2 cellular contexts compared by ENCODE assay signal in genomic region chr11:2158291-2158737, GRCh38.
TF ChIP-seq lines count a peak whose summit lies in the region.

No MANE protein-coding gene starts in this region.

TF ChIP-seq in liver, 16 proteins besides CTCF, POLR2A, EP300 and RAD21:
- TF ChIP-seq RXRA (IDR thresholded peaks at IDR 0.05): peak; percentile 93 to 94
- TF ChIP-seq EGR1 (IDR thresholded peaks at IDR 0.05; ENCODE audit: low read depth in 2 of 2): no peak
- no peak for TF ChIP-seq HNF4G (IDR thresholded peaks at IDR 0.05)
- TF ChIP-seq, protein P1, sequence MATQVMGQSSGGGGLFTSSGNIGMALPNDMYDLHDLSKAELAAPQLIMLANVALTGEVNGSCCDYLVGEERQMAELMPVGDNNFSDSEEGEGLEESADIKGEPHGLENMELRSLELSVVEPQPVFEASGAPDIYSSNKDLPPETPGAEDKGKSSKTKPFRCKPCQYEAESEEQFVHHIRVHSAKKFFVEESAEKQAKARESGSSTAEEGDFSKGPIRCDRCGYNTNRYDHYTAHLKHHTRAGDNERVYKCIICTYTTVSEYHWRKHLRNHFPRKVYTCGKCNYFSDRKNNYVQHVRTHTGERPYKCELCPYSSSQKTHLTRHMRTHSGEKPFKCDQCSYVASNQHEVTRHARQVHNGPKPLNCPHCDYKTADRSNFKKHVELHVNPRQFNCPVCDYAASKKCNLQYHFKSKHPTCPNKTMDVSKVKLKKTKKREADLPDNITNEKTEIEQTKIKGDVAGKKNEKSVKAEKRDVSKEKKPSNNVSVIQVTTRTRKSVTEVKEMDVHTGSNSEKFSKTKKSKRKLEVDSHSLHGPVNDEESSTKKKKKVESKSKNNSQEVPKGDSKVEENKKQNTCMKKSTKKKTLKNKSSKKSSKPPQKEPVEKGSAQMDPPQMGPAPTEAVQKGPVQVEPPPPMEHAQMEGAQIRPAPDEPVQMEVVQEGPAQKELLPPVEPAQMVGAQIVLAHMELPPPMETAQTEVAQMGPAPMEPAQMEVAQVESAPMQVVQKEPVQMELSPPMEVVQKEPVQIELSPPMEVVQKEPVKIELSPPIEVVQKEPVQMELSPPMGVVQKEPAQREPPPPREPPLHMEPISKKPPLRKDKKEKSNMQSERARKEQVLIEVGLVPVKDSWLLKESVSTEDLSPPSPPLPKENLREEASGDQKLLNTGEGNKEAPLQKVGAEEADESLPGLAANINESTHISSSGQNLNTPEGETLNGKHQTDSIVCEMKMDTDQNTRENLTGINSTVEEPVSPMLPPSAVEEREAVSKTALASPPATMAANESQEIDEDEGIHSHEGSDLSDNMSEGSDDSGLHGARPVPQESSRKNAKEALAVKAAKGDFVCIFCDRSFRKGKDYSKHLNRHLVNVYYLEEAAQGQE (IDR thresholded peaks at IDR 0.05): peak; percentile 77
- TF ChIP-seq SP1 (IDR thresholded peaks at IDR 0.05): peak; percentile 78
- no peak for TF ChIP-seq TAF1 (conservative IDR thresholded peaks at IDR 0.05)
- TF ChIP-seq, protein P2, sequence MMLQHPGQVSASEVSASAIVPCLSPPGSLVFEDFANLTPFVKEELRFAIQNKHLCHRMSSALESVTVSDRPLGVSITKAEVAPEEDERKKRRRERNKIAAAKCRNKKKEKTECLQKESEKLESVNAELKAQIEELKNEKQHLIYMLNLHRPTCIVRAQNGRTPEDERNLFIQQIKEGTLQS (IDR thresholded peaks at IDR 0.05): no peak
- peak; percentile 73 for TF ChIP-seq YY1 (IDR thresholded peaks at IDR 0.05)
- peak in 1 of 2 donors; percentile 60 for TF ChIP-seq GABPA (IDR thresholded peaks at IDR 0.05 in 1 of 2, conservative IDR thresholded peaks at IDR 0.05 in 1 of 2)
- no peak for TF ChIP-seq FOXA2 (IDR thresholded peaks at IDR 0.05)
- TF ChIP-seq FOXA1 (IDR thresholded peaks at IDR 0.05): no peak
- TF ChIP-seq NR2F2 (IDR thresholded peaks at IDR 0.05): no peak
- no peak for TF ChIP-seq JUND (IDR thresholded peaks at IDR 0.05)
- TF ChIP-seq HNF4A (conservative IDR thresholded peaks at IDR 0.05): peak; percentile 39 to 40
- TF ChIP-seq, protein P3, sequence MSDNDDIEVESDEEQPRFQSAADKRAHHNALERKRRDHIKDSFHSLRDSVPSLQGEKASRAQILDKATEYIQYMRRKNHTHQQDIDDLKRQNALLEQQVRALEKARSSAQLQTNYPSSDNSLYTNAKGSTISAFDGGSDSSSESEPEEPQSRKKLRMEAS (IDR thresholded peaks at IDR 0.05): no peak
- TF ChIP-seq, protein P4, sequence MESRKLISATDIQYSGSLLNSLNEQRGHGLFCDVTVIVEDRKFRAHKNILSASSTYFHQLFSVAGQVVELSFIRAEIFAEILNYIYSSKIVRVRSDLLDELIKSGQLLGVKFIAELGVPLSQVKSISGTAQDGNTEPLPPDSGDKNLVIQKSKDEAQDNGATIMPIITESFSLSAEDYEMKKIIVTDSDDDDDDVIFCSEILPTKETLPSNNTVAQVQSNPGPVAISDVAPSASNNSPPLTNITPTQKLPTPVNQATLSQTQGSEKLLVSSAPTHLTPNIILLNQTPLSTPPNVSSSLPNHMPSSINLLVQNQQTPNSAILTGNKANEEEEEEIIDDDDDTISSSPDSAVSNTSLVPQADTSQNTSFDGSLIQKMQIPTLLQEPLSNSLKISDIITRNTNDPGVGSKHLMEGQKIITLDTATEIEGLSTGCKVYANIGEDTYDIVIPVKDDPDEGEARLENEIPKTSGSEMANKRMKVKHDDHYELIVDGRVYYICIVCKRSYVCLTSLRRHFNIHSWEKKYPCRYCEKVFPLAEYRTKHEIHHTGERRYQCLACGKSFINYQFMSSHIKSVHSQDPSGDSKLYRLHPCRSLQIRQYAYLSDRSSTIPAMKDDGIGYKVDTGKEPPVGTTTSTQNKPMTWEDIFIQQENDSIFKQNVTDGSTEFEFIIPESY (IDR thresholded peaks at IDR 0.05): no peak

TF ChIP-seq in HepG2, 621 proteins besides CTCF, POLR2A, EP300 and RAD21:
- TF ChIP-seq ARHGAP35 (CRISPR knock-in tag; IDR thresholded peaks at IDR 0.05; ENCODE audit: borderline replicate concordance): no peak
- TF ChIP-seq, protein P5, sequence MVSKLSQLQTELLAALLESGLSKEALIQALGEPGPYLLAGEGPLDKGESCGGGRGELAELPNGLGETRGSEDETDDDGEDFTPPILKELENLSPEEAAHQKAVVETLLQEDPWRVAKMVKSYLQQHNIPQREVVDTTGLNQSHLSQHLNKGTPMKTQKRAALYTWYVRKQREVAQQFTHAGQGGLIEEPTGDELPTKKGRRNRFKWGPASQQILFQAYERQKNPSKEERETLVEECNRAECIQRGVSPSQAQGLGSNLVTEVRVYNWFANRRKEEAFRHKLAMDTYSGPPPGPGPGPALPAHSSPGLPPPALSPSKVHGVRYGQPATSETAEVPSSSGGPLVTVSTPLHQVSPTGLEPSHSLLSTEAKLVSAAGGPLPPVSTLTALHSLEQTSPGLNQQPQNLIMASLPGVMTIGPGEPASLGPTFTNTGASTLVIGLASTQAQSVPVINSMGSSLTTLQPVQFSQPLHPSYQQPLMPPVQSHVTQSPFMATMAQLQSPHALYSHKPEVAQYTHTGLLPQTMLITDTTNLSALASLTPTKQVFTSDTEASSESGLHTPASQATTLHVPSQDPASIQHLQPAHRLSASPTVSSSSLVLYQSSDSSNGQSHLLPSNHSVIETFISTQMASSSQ (IDR thresholded peaks at IDR 0.05; ENCODE audit: low read depth): no peak
- TF ChIP-seq, protein P5 (CRISPR knock-in tag; IDR thresholded peaks at IDR 0.05; ENCODE audit: borderline replicate concordance): no peak
- no peak for TF ChIP-seq ATF6 (CRISPR knock-in tag; conservative IDR thresholded peaks at IDR 0.05)
- TF ChIP-seq IKZF4 (CRISPR knock-in tag; IDR thresholded peaks at IDR 0.05; ENCODE audit: borderline replicate concordance, low read depth, not compliant biosample characterization): no peak
